In genomic region chr6:186221-186965, GRCh38 we compare ENCODE assay signal across 18 cellular contexts.
DNase-seq lines count a peak whose midpoint lies in the region; ATAC-seq, FAIRE-seq and TF ChIP-seq lines count a peak whose summit lies in the region.
"Had no signal": no experiment of that assay in that cellular context is flagged by ENCODE, and none has a peak within 500 bp of the region (broad histone marks: within the 10 kb centered on the region; RNA-seq: fewer than 3 reads in every experiment).

No MANE protein-coding gene starts in this region.

- H3K9ac ChIP-seq in K562 (ENCODE audit: insufficient read depth in 1 of 2, low read depth in 2 of 2, low read length in 2 of 2): peak overlapping the region in 1 of 2 experiments; percentile 15; a peak in 1 of 4 replicates

- TF ChIP-seq CTCF in cardiac muscle cell (IDR thresholded peaks at IDR 0.05; ENCODE audit: low read depth, low read length): no peak
- no peak for TF ChIP-seq CTCF in left ventricle myocardium inferior (IDR thresholded peaks at IDR 0.05; ENCODE audit: borderline replicate concordance)
- TF ChIP-seq CTCF in K562 (IDR thresholded peaks at IDR 0.05 in 2 of 3, conservative IDR thresholded peaks at IDR 0.05 in 1 of 3; ENCODE audit: insufficient read depth in 2 of 3, low read depth in 1 of 3, low read length in 3 of 3): no peak

- TF ChIP-seq RAD21 in K562 (CRISPR knock-in tag; conservative IDR thresholded peaks at IDR 0.05 in 1 of 2, IDR thresholded peaks at IDR 0.05 in 1 of 2): no peak

- CTCF ChIA-PET in K562 (lab: Yijun Ruan, JAX; ENCODE audit: low intra/inter-chr PET ratio): no interaction called here

- BruUV-seq in K562 (replicated peaks; lab: Mats Ljungman, UMichigan): no TSS peak

- H3K4me3 ChIP-seq in cardiac muscle cell (no peak overlapping the region), left ventricle myocardium inferior (no peak overlapping the region), K562 (no peak overlapping the region)
- H3K4me3 ChIP-seq: esophagus squamous epithelium had no signal

- no peak for TF ChIP-seq POLR2A in K562 (conservative IDR thresholded peaks at IDR 0.05)

- no peaks in the 10 kb centered on the region for H3K9me3 ChIP-seq in cardiac muscle cell (ENCODE audit: low read depth)
- no peaks in the 10 kb centered on the region for H3K9me3 ChIP-seq in left ventricle myocardium inferior (replicated peaks)
- no peaks in the 10 kb centered on the region for H3K9me3 ChIP-seq in K562 (replicated peaks; ENCODE audit: control insufficient read depth, insufficient read depth, low read depth, low read length)
- H3K9me3 ChIP-seq: esophagus squamous epithelium had no signal

- POLR2A ChIA-PET in K562 (lab: Yijun Ruan, JAX): interaction anchor here (0.6 kb wide), 1 partner anchor 12 kb away, joined by 3 read pairs; no protein-coding TSS in a partner anchor

- H3K36me3 ChIP-seq in cardiac muscle cell (no peaks in the 10 kb centered on the region), left ventricle myocardium inferior (no peaks in the 10 kb centered on the region), K562 (ENCODE audit: control insufficient read depth, insufficient read depth, low read length) (no peaks in the 10 kb centered on the region)
- H3K36me3 ChIP-seq: esophagus squamous epithelium had no signal

- FAIRE-seq in K562 (lab: Jason Lieb, UNC): no peak
- FAIRE-seq: A204.1, GM19239 had no signal

- H3K27ac ChIP-seq in cardiac muscle cell (peak overlapping the region; percentile 53), left ventricle myocardium inferior (replicated peaks) (no peak overlapping the region), K562 (ENCODE audit: extremely low read depth, low read depth, low read length) (no peak overlapping the region)
- H3K27ac ChIP-seq: esophagus squamous epithelium had no signal

- H3K27me3 ChIP-seq in cardiac muscle cell (no peaks in the 10 kb centered on the region), left ventricle myocardium inferior (ENCODE audit: low read depth) (no peaks in the 10 kb centered on the region), K562 (ENCODE audit: control insufficient read depth in 2 of 2, insufficient read depth in 2 of 2, low read length in 2 of 2) (peaks cover 7 to 36% of the 10 kb centered on the region in 2 experiments; a peak in 3 of 5 replicates)

- H2AFZ ChIP-seq in K562 (ENCODE audit: low read depth, low read length): peak overlapping the region; percentile 73

- no peaks in the 10 kb centered on the region for H4K20me1 ChIP-seq in K562 (replicated peaks; ENCODE audit: control insufficient read depth, insufficient read depth, low read length)

- no peak for TF ChIP-seq EP300 in K562 (IDR thresholded peaks at IDR 0.05; ENCODE audit: low read length)

- H3K79me2 ChIP-seq in K562 (ENCODE audit: control insufficient read depth, insufficient read depth, low read length): no peaks in the 10 kb centered on the region

- intact Hi-C loops in left ventricle myocardium inferior (cut with micrococcal nuclease): no loop called here
- intact Hi-C loops in K562 (cut with micrococcal nuclease): loop anchor here (5.0 kb wide), 2 partner anchors 406 to 606 kb away; no protein-coding TSS in a partner anchor

- in situ Hi-C loops in K562 (cut with MboI): no loop called here

- no peak for ATAC-seq in K562
- no peak for ATAC-seq in HG03460 (IDR thresholded peaks at IDR 0.05; ENCODE audit: unreplicated experiment)
- ATAC-seq in GM18502 (IDR thresholded peaks at IDR 0.05; ENCODE audit: poor library complexity, unreplicated experiment): no peak
- ATAC-seq: stimulated activated naive CD8-positive, alpha-beta T cell treated with anti-CD3 and anti-CD28 coated beads, Interleukin-15, amount 100 ng/mL, for 72 hours had no signal

- WGBS in K562 (ENCODE audit: insufficient coverage, low coverage, missing lambda C conversion rate): 12% methylated on average over 14 of the region's 14 CpGs

- H3K4me2 ChIP-seq in K562 (ENCODE audit: insufficient read depth, low read length): peak overlapping the region; percentile 28

- DNase-seq in cardiac muscle cell (ENCODE audit: low read depth in 1 of 2, low spot score in 1 of 2): peak; percentile 2 to 10
- no peak for DNase-seq in left ventricle myocardium inferior
- no peak for DNase-seq in K562 (ENCODE audit: extremely low read depth in 1 of 4, low spot score in 3 of 4)
- DNase-seq in mucosa of gallbladder (ENCODE audit: low spot score): peak; percentile 28
- peak; percentile 8 for DNase-seq in ureter (ENCODE audit: low spot score)
- no peak for DNase-seq in DMS 273 treated with DMSO at 0.1 percent for 48 hours (lab: John Stamatoyannopoulos, UW)
- DNase-seq: aorta; dermis blood vessel endothelial cell; esophagus squamous epithelium; NCI-H1694; NCI-H510A; nucleus accumbens; stimulated activated CD4-positive, alpha-beta T cell treated with anti-CD3 and anti-CD28 coated beads, Interleukin-12 subunit alpha, Interleukin-12 subunit beta, amount 100 ng/mL, for 4 hours; stimulated activated naive CD8-positive, alpha-beta T cell treated with anti-CD3 and anti-CD28 coated beads, Interleukin-15, amount 100 ng/mL, for 72 hours had no signal

- peaks cover 9% of the 10 kb centered on the region for H3K4me1 ChIP-seq in cardiac muscle cell (ENCODE audit: low read depth)
- H3K4me1 ChIP-seq in left ventricle myocardium inferior: no peaks in the 10 kb centered on the region
- H3K4me1 ChIP-seq in K562 (replicated peaks in 1 of 2; ENCODE audit: control insufficient read depth in 2 of 2, insufficient read depth in 2 of 2, low read length in 2 of 2): peaks cover 0 to 4% of the 10 kb centered on the region in 2 experiments; a peak in 3 of 5 replicates

- no peaks in the 10 kb centered on the region for H3K9me1 ChIP-seq in K562 (ENCODE audit: control insufficient read depth, insufficient read depth, low read length)

TF ChIP-seq in K562, 482 proteins besides CTCF, POLR2A, EP300 and RAD21:
- TF ChIP-seq RBFOX2 (IDR thresholded peaks at IDR 0.05; ENCODE audit: low read depth, low read length) (no peak), TFAP4 (CRISPR knock-in tag; IDR thresholded peaks at IDR 0.05; ENCODE audit: borderline replicate concordance) (0 out of 2 replicates have a peak, but pooled peaks have one; percentile 13)

Comparison
In these comparisons a context has a peak if more than half of its experiments do, and no peak if none do; other contexts are left out.
1. DNase-seq: peak in cardiac muscle cell (2 of 2), mucosa of gallbladder (single experiment) and ureter (single experiment); none in left ventricle myocardium inferior (single experiment), K562 (0 of 4) and DMS 273 treated with DMSO at 0.1 percent for 48 hours (single experiment).